ENCODE assay signal across 8 cellular contexts in the genomic region with DNA sequence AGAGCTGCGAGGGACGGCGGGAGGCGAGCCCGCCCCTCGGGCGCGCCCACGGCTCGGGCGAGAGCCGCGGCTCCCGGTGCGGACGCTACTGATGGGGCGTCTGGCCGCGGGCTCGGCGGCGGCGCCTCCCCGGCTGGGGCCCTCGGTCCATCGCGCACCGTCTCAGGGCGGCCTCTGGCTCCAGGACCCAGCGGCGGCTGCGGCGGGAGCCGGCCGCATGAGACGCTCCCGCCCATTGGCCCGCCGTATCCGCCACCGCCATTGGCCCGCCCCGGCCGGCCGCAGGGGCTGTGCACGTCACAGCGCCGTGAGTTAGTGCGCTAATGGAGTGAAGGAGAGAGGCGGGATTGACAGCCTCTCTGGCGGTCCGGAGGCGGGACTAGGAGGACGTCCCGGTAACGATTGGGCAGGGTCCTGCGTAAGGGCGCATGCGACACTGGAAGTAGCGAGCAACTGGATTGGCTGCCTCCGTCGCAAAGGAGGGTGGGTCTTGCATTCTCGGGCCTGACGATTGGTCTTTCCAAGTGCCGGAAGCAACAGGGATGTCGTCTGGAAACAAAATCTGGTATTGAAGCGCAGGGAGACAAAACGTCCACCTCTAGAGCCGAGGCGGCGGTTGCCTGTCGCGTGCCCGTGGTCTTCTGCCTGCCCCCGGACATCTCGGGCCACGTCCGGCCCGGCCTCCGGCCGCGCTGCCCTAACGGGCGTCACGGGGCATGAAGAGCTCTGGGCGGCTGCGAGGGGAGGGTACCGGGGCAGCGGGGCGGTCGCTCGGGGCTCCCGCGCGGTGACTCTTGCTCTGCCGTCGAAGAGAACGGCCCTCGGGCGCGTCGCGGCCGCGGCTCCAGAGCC. TPM values are rescaled to one million over a fixed set of nuclear protein-coding genes. Genes with fewer than 3 reads are reported as not detected.
DNase-seq lines count a peak whose midpoint lies in the region; ATAC-seq, FAIRE-seq and TF ChIP-seq lines count a peak whose summit lies in the region.

A gene (minus strand): TSS at position 176 of the 852 bp plus-strand sequence. CDS start 173,542 bp downstream, outside the sequence.

- H3K9ac ChIP-seq in H1 (replicated peaks in 1 of 4; ENCODE audit: extremely low read depth in 1 of 4, low read depth in 3 of 4, low read length in 3 of 4), result peak within 1 kb of the TSS; percentile 53 to 99 (median 71)
- H3K9ac ChIP-seq in mesenchymal stem cell (ENCODE audit: low read length), result peak within 1 kb of the TSS; percentile 94

- peak; percentile 96 for DNase-seq in COLO829 (ENCODE audit: low spot score)
- DNase-seq in HTR-8/SVneo (ENCODE audit: insufficient read length, low spot score), result peak; percentile 99
- peak; percentile 100 for DNase-seq in NOMO-1 treated with dmso at 0.1 percent for 144 hours (lab: John Stamatoyannopoulos, UW; ENCODE audit: unreplicated experiment)
- DNase-seq in activated CD8-positive, alpha-beta memory T cell treated with anti-CD3 and anti-CD28 coated beads for 48 hours (ENCODE audit: low read depth in 2 of 3, low spot score in 2 of 3), result peak; percentile 89 to 98 (median 96)
- DNase-seq in H1 (ENCODE audit: low read depth in 1 of 2, low spot score in 2 of 2), result peak; percentile 97 to 99
- peak; percentile 100 for DNase-seq in mesenchymal stem cell
- peak; percentile 97 for DNase-seq in stimulated activated CD8-positive, alpha-beta memory T cell treated with anti-CD3 and anti-CD28 coated beads, Interleukin-12 subunit alpha, Interleukin-12 subunit beta, amount 100 ng/mL, for 4 hours (ENCODE audit: low read depth)

- TF ChIP-seq POLR2A in H1 (IDR thresholded peaks at IDR 0.05; ENCODE audit: control extremely low read depth in 1 of 2, low read depth in 2 of 2, low read length in 2 of 2), result peak; percentile 63 to 81

- no peak within 1 kb of the TSS for H3K56ac ChIP-seq in H1 (replicated peaks; ENCODE audit: insufficient read length, low read depth, low read length)

- H3K23me2 ChIP-seq in H1 (ENCODE audit: low read depth, low read length), result peaks cover 10% of the 10 kb centered on the region

- FAIRE-seq in HTR-8/SVneo (lab: Jason Lieb, UNC), result peak; percentile 82
- peak; percentile 73 for FAIRE-seq in H1 (lab: Jason Lieb, UNC)

- no peak within 1 kb of the TSS for H2BK120ac ChIP-seq in H1 (replicated peaks; ENCODE audit: low read depth, low read length)
- H2BK120ac ChIP-seq in mesenchymal stem cell (ENCODE audit: low read depth, low read length), result peak within 1 kb of the TSS; percentile 95

- TF ChIP-seq EP300 in H1 (IDR thresholded peaks at IDR 0.05; ENCODE audit: borderline replicate concordance in 1 of 2, low read depth in 2 of 2, low read length in 2 of 2), result peak in 1 of 2 experiments; percentile 45; a peak in 1 of 3 replicates

- H3K27ac ChIP-seq in H1 (ENCODE audit: low read depth, low read length) (peak within 1 kb of the TSS; percentile 56; the same call in 1 of the 2 replicates), mesenchymal stem cell (ENCODE audit: low read length, poor library complexity, severe bottlenecking) (peak within 1 kb of the TSS; percentile 47)

- no peak for TF ChIP-seq CTCF in H1 (IDR thresholded peaks at IDR 0.05; ENCODE audit: control extremely low read depth in 1 of 3, insufficient read depth in 1 of 3, low read depth in 1 of 3, low read length in 3 of 3)

- H4K91ac ChIP-seq in H1 (replicated peaks; ENCODE audit: insufficient read length, low read length) (no peak within 1 kb of the TSS), mesenchymal stem cell (ENCODE audit: low read length) (peak within 1 kb of the TSS; percentile 28)

- H2BK15ac ChIP-seq in H1 (ENCODE audit: low read length) (no peak within 1 kb of the TSS), mesenchymal stem cell (ENCODE audit: low read depth, poor library complexity, severe bottlenecking) (peak within 1 kb of the TSS; percentile 28)

- H2BK12ac ChIP-seq in H1 (ENCODE audit: low read depth, low read length) (no peak within 1 kb of the TSS), mesenchymal stem cell (ENCODE audit: low read length in 2 of 2) (peak within 1 kb of the TSS in 1 of 2 experiments; percentile 42)

- H3K27me3 ChIP-seq in H1 (replicated peaks in 1 of 4; ENCODE audit: control insufficient read depth in 3 of 4, extremely low read depth in 1 of 4, insufficient read depth in 3 of 4, low read length in 3 of 4) (no peaks in the 10 kb centered on the region), mesenchymal stem cell (ENCODE audit: control insufficient read depth in 1 of 2, insufficient read depth in 1 of 2, low read length in 2 of 2) (no peaks in the 10 kb centered on the region)

- peak within 1 kb of the TSS; percentile 76 for H4K8ac ChIP-seq in H1 (ENCODE audit: extremely low read depth, insufficient read depth, low read length)
- peak within 1 kb of the TSS; percentile 63 for H4K8ac ChIP-seq in mesenchymal stem cell (ENCODE audit: low read length)

- peaks cover 36 to 50% of the 10 kb centered on the region in 2 experiments for H3K79me2 ChIP-seq in H1 (ENCODE audit: control insufficient read depth in 1 of 2, insufficient read depth in 2 of 2, low read length in 2 of 2)

- H3K4ac ChIP-seq in H1 (replicated peaks; ENCODE audit: insufficient read length, low read depth, low read length), result no peak within 1 kb of the TSS
- H3K4ac ChIP-seq in mesenchymal stem cell (ENCODE audit: low read depth in 1 of 2, low read length in 2 of 2), result peak within 1 kb of the TSS; percentile 68 to 88

- H3K4me3 ChIP-seq in H1 (ENCODE audit: extremely low read depth in 1 of 4, insufficient read depth in 2 of 4, low read depth in 3 of 4, low read length in 4 of 4), result peak within 1 kb of the TSS; percentile 77 to 91 (median 88)
- H3K4me3 ChIP-seq in mesenchymal stem cell (ENCODE audit: insufficient read depth in 1 of 2, low read depth in 1 of 2, low read length in 2 of 2), result peak within 1 kb of the TSS; percentile 89 to 90

- no peak within 1 kb of the TSS for H2AK5ac ChIP-seq in H1 (ENCODE audit: low read depth, low read length)
- H2AK5ac ChIP-seq in mesenchymal stem cell (ENCODE audit: low read length, severe bottlenecking), result no peak within 1 kb of the TSS

- peak within 1 kb of the TSS; percentile 82 to 89 for H3K4me2 ChIP-seq in H1 (ENCODE audit: insufficient read depth in 1 of 2, low read depth in 2 of 2, low read length in 2 of 2)
- peak within 1 kb of the TSS; percentile 77 for H3K4me2 ChIP-seq in mesenchymal stem cell (ENCODE audit: low read length, poor library complexity, severe bottlenecking)

- H3K14ac ChIP-seq in H1 (ENCODE audit: insufficient read length) (no peak within 1 kb of the TSS), mesenchymal stem cell (ENCODE audit: low read length in 2 of 2) (peak within 1 kb of the TSS in 1 of 2 experiments; percentile 94)

- peaks cover 6 to 19% (median 10%) of the 10 kb centered on the region in 4 experiments for H3K4me1 ChIP-seq in H1 (replicated peaks in 1 of 4; ENCODE audit: control insufficient read depth in 3 of 4, insufficient read depth in 4 of 4, low read length in 3 of 4)
- peaks cover 22% of the 10 kb centered on the region for H3K4me1 ChIP-seq in mesenchymal stem cell (ENCODE audit: control insufficient read depth, insufficient read depth, low read depth, low read length)

- H3K18ac ChIP-seq in H1 (ENCODE audit: extremely low read depth, low read length), result peak within 1 kb of the TSS; percentile 60
- peak within 1 kb of the TSS; percentile 75 to 80 for H3K18ac ChIP-seq in mesenchymal stem cell (ENCODE audit: low read depth in 1 of 2, low read length in 2 of 2)

- POLR2A ChIA-PET in H1 (lab: Charles Lee; ENCODE audit: partially characterized antibody), result interaction anchor here (0.8 to 5.6 kb wide), 12 partner anchors 11 to 250 kb away, joined by 3 to 56 read pairs (median 4); a partner anchor contains a TSS

- H4K5ac ChIP-seq in H1 (ENCODE audit: insufficient read length, low read depth, low read length), result no peak within 1 kb of the TSS

- H3K79me1 ChIP-seq in H1 (ENCODE audit: low read depth, low read length) (peaks cover 3% of the 10 kb centered on the region), mesenchymal stem cell (replicated peaks; ENCODE audit: low read length, poor library complexity, severe bottlenecking) (peaks cover 13% of the 10 kb centered on the region)

- no peak within 1 kb of the TSS for H2BK20ac ChIP-seq in H1 (ENCODE audit: low read length)

- H4K20me1 ChIP-seq in H1 (replicated peaks in 1 of 2; ENCODE audit: control insufficient read depth in 1 of 2, insufficient read depth in 2 of 2, low read length in 2 of 2), result peaks cover 20 to 22% of the 10 kb centered on the region in 2 experiments

- ATAC-seq in GM21367 (IDR thresholded peaks at IDR 0.05; ENCODE audit: unreplicated experiment), result peak; percentile 70

- 1% methylated on average over 71 of the region's 105 CpGs; no CpG with 5 or more reads in 1 of the 2 experiments for WGBS in H1 (ENCODE audit: extremely low coverage in 1 of 2, insufficient coverage in 1 of 2, insufficient read length in 1 of 2, insufficient replicate concordance in 2 of 2, low coverage in 1 of 2, low lambda C conversion rate in 2 of 2, missing lambda C conversion rate in 1 of 2), 2 experiments
- under 1% methylated on average over 88 of the region's 105 CpGs for WGBS in mesenchymal stem cell

- TF ChIP-seq RAD21 in H1 (IDR thresholded peaks at IDR 0.05 in 1 of 2, conservative IDR thresholded peaks at IDR 0.05 in 1 of 2; ENCODE audit: low read depth in 2 of 2, low read length in 2 of 2), result no peak

- H3K23ac ChIP-seq in H1 (ENCODE audit: insufficient read length) (no peak within 1 kb of the TSS), mesenchymal stem cell (ENCODE audit: low read length in 2 of 2) (peak within 1 kb of the TSS in 1 of 2 experiments; percentile 23)

- 0 out of 2 replicates have a peak within 1 kb of the TSS, but pooled peaks have one; percentile 57 for H2BK5ac ChIP-seq in H1 (ENCODE audit: low read depth, low read length)
- H2BK5ac ChIP-seq in mesenchymal stem cell (ENCODE audit: low read depth, low read length, poor library complexity, severe bottlenecking), result peak within 1 kb of the TSS; percentile 85

- H3K36me3 ChIP-seq in H1 (ENCODE audit: control insufficient read depth in 2 of 4, insufficient read depth in 4 of 4, low read length in 3 of 4), result no peaks in the 10 kb centered on the region
- peaks cover 0 to 4% of the 10 kb centered on the region in 2 experiments for H3K36me3 ChIP-seq in mesenchymal stem cell (ENCODE audit: control insufficient read depth in 1 of 2, insufficient read depth in 2 of 2, low read depth in 1 of 2, low read length in 2 of 2)

- H3K9me3 ChIP-seq in H1 (ENCODE audit: insufficient read depth in 2 of 2, low read depth in 1 of 2, low read length in 1 of 2) (no peaks in the 10 kb centered on the region), mesenchymal stem cell (ENCODE audit: control insufficient read depth, low read length) (no peaks in the 10 kb centered on the region)

- CTCF ChIA-PET in H1 (lab: Charles Lee; ENCODE audit: partially characterized antibody), result interaction anchor here (1.0 to 1.4 kb wide), 2 partner anchors 14 to 17 kb away, joined by 3 to 5 read pairs; no protein-coding TSS in a partner anchor

- H2AFZ ChIP-seq in H1 (ENCODE audit: low read length) (no peak within 1 kb of the TSS), mesenchymal stem cell (ENCODE audit: low read depth, low read length) (peak within 1 kb of the TSS; percentile 43)

RNA-seq across cellular contexts. Expression of the gene that starts here (rescaled TPM):
- total RNA-seq in H1 (2021; fragmentation: NEBNext Ultra II Directional; extraction: Animal tissue kit (Norgen Biotek cat#: 25700)), result 136 and 142 TPM in 2 replicates
- 46.5 and 75.1 TPM in 2 replicates for polyA plus RNA-seq in H1 (2011; rRNA removed)
- 55.6 TPM for polyA plus RNA-seq in H1 (2011; cell fraction: cytosol; rRNA removed)
- 181 TPM for polyA plus RNA-seq in H1 (2011; cell fraction: nucleus; rRNA removed)
- polyA plus RNA-seq in H1 (2012, experiment 1 of 2), result 101 to 124 TPM (median 120 TPM) in 4 replicates
- 42.9 TPM for polyA plus RNA-seq in H1 (2012, experiment 2 of 2)
- polyA plus RNA-seq in H1 (2013, experiment 1 of 2), result 91.9 TPM
- polyA plus RNA-seq in H1 (2013, experiment 2 of 2), result 90.9 TPM
- polyA minus RNA-seq in H1 (2011; rRNA and poly(A)+ RNA removed), result 44.8 and 56.7 TPM in 2 replicates
- polyA minus RNA-seq in H1 (2011; cell fraction: cytosol; rRNA and poly(A)+ RNA removed), result 80.1 TPM
- 118 TPM for polyA minus RNA-seq in H1 (2011; cell fraction: nucleus; rRNA and poly(A)+ RNA removed)
- 92.7 TPM for polyA plus RNA-seq in mesenchymal stem cell (2013, experiment 1 of 2)
- polyA plus RNA-seq in mesenchymal stem cell (2013, experiment 2 of 2), result 93.6 TPM

Comparison
In these comparisons a context has a peak if more than half of its experiments do, and no peak if none do; other contexts are left out.
1. Peak in every context shown above with its lines: DNase-seq, ATAC-seq, H3K4me3 ChIP-seq and H3K27ac ChIP-seq.